1 cellular context compared by ENCODE assay signal in the genomic region with DNA sequence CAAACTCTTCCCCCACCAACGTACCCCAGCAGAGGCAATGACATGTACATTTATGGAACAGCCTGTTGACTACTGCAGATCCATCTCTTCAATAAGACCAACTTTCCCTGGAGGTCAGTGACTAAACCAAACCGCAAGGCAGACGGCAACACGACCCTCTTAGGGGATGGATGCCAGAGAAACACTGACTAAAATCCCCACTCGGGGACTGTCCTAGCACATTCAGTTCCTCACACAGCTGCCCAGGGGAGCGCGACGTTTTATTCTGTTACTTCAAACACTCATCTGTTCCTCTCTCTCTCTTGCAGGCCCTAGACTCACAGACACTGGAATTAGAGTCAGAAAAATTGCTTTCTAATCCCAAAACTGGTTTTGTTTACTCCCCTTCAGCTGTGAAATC.
TF ChIP-seq lines count a peak whose summit lies in the region.

No MANE protein-coding gene starts in this region.

TF ChIP-seq in SK-N-SH, 30 proteins besides CTCF, POLR2A, EP300 and RAD21 (continued from another document):
- TF ChIP-seq FOSL2 (IDR thresholded peaks at IDR 0.05; ENCODE audit: borderline replicate concordance, low read depth) (no peak), NFIC (IDR thresholded peaks at IDR 0.05; ENCODE audit: borderline replicate concordance) (no peak)
TF ChIP-seq in SK-N-SH: peak in this region for 0.
